In genomic region chr3:4825572-4826236, GRCh38 we compare ENCODE assay signal across 8 cellular contexts.
DNase-seq lines count a peak whose midpoint lies in the region; TF ChIP-seq lines count a peak whose summit lies in the region.

No MANE protein-coding gene starts in this region.

- peaks cover 2% of the 10 kb centered on the region for H3K27me3 Mint-ChIP-seq in IgD-negative memory B cell
- no peaks in the 10 kb centered on the region for H3K27me3 Mint-ChIP-seq in activated T-helper 1 cell treated with anti-CD3 and anti-CD28 coated beads, Interleukin-12 subunit alpha, Interleukin-12 subunit beta, Interleukin-2, Interleukin-4 antibody, amounts not matched to agents 30 ng/mL and 10 ng/mL and 1 ng/mL, durations not matched to agents 14 hours and 24 hours and 36 hours (ENCODE audit: insufficient read depth)

- no peaks in the 10 kb centered on the region for H3K36me3 ChIP-seq in hepatocyte (replicated peaks; ENCODE audit: insufficient read depth, low read depth)
- peaks cover 0 to 66% (median 11%) of the 10 kb centered on the region in 6 donors for H3K36me3 ChIP-seq in spleen

- H3K4me3 ChIP-seq in hepatocyte (no peak overlapping the region), spleen (peak overlapping the region in 1 of 8 donors; percentile 9)

- H3K79me2 ChIP-seq in hepatocyte: no peaks in the 10 kb centered on the region

- no peaks in the 10 kb centered on the region for H4K20me1 ChIP-seq in hepatocyte (ENCODE audit: insufficient read depth, poor library complexity, severe bottlenecking)

- H3K9me3 ChIP-seq in hepatocyte (ENCODE audit: low read depth) (no peaks in the 10 kb centered on the region), spleen (no peaks in the 10 kb centered on the region)

- TF ChIP-seq CTCF in hepatocyte (IDR thresholded peaks at IDR 0.05; ENCODE audit: poor library complexity) (no peak), spleen (IDR thresholded peaks at IDR 0.05 in 8 of 11, conservative IDR thresholded peaks at IDR 0.05 in 3 of 11) (no peak)

- no peaks in the 10 kb centered on the region for H3K9me2 ChIP-seq in hepatocyte (replicated peaks; ENCODE audit: insufficient read depth)

- H3K4me2 ChIP-seq in hepatocyte: peak overlapping the region; percentile 28

- H3K27me3 ChIP-seq in hepatocyte (no peaks in the 10 kb centered on the region), spleen (replicated peaks in 1 of 7) (no peaks in the 10 kb centered on the region)

- H3K27ac ChIP-seq in hepatocyte (peak overlapping the region; percentile 14), spleen (peak overlapping the region in 5 of 8 donors; percentile 17 to 50 (median 34))

- peak overlapping the region in 2 of 3 donors; percentile 19 to 88 for H3K27ac Mint-ChIP-seq in IgD-negative memory B cell
- H3K27ac Mint-ChIP-seq in activated T-helper 1 cell treated with anti-CD3 and anti-CD28 coated beads, Interleukin-12 subunit alpha, Interleukin-12 subunit beta, Interleukin-2, Interleukin-4 antibody, amounts not matched to agents 30 ng/mL and 10 ng/mL and 1 ng/mL, durations not matched to agents 14 hours and 24 hours and 36 hours: peak overlapping the region; percentile 100

- H3K4me1 ChIP-seq in hepatocyte (ENCODE audit: insufficient read depth): peaks cover 15% of the 10 kb centered on the region
- peaks cover 33 to 98% (median 74%) of the 10 kb centered on the region in 6 donors for H3K4me1 ChIP-seq in spleen

- peak overlapping the region in 2 of 4 donors; percentile 67 to 80 for H3K4me3 Mint-ChIP-seq in IgD-negative memory B cell
- peak overlapping the region; percentile 86 for H3K4me3 Mint-ChIP-seq in activated T-helper 1 cell treated with anti-CD3 and anti-CD28 coated beads, Interleukin-12 subunit alpha, Interleukin-12 subunit beta, Interleukin-2, Interleukin-4 antibody, amounts not matched to agents 30 ng/mL and 10 ng/mL and 1 ng/mL, durations not matched to agents 14 hours and 24 hours and 36 hours

- intact Hi-C loops in activated T-helper 1 cell treated with anti-CD3 and anti-CD28 coated beads, Interleukin-12 subunit alpha, Interleukin-12 subunit beta, Interleukin-2, Interleukin-4 antibody, amounts not matched to agents 30 ng/mL and 10 ng/mL and 1 ng/mL, durations not matched to agents 14 hours and 24 hours and 36 hours (cut with micrococcal nuclease): no loop called here
- intact Hi-C loops in spleen (cut with DNase I; ENCODE audit: low total_unique reads): loop anchor here (5.0 kb wide), 1 partner anchor 157 kb away; no protein-coding TSS in a partner anchor

- no peak overlapping the region for H2AFZ ChIP-seq in hepatocyte

- H3K36me3 Mint-ChIP-seq in IgD-negative memory B cell: peaks cover 13% of the 10 kb centered on the region
- peaks cover 70% of the 10 kb centered on the region for H3K36me3 Mint-ChIP-seq in activated T-helper 1 cell treated with anti-CD3 and anti-CD28 coated beads, Interleukin-12 subunit alpha, Interleukin-12 subunit beta, Interleukin-2, Interleukin-4 antibody, amounts not matched to agents 30 ng/mL and 10 ng/mL and 1 ng/mL, durations not matched to agents 14 hours and 24 hours and 36 hours (ENCODE audit: low read depth)

- peaks cover 38 to 57% (median 55%) of the 10 kb centered on the region in 3 donors for H3K4me1 Mint-ChIP-seq in IgD-negative memory B cell
- H3K4me1 Mint-ChIP-seq in activated T-helper 1 cell treated with anti-CD3 and anti-CD28 coated beads, Interleukin-12 subunit alpha, Interleukin-12 subunit beta, Interleukin-2, Interleukin-4 antibody, amounts not matched to agents 30 ng/mL and 10 ng/mL and 1 ng/mL, durations not matched to agents 14 hours and 24 hours and 36 hours (ENCODE audit: low read depth): peaks cover 95% of the 10 kb centered on the region

- no peak for DNase-seq in activated T-helper 1 cell treated with anti-CD3 and anti-CD28 coated beads, Interleukin-12 subunit alpha, Interleukin-12 subunit beta, Interleukin-2, Interleukin-4 antibody, amounts not matched to agents 30 ng/mL and 10 ng/mL and 1 ng/mL, durations not matched to agents 14 hours and 24 hours and 36 hours (ENCODE audit: low spot score)
- DNase-seq in hepatocyte (ENCODE audit: low spot score): no peak
- DNase-seq in spleen: no peak
- no peak for DNase-seq in MV-4-11 (lab: John Stamatoyannopoulos, UW)
- DNase-seq in DMS153 treated with DMSO at 0.1 percent for 48 hours (lab: John Stamatoyannopoulos, UW; ENCODE audit: unreplicated experiment): no peak
- no peak for DNase-seq in AG20443 (ENCODE audit: low spot score)
- no peak for DNase-seq in midbrain (lab: John Stamatoyannopoulos, UW)

- WGBS in hepatocyte (ENCODE audit: low lambda C conversion rate, missing lambda C conversion rate): 38% methylated on average over 11 of the region's 12 CpGs
- 34 to 44% (median 42%) methylated on average over 12 of the region's 12 CpGs for WGBS in spleen, 5 donors

- no peaks in the 10 kb centered on the region for H3K9me3 Mint-ChIP-seq in IgD-negative memory B cell
- H3K9me3 Mint-ChIP-seq in activated T-helper 1 cell treated with anti-CD3 and anti-CD28 coated beads, Interleukin-12 subunit alpha, Interleukin-12 subunit beta, Interleukin-2, Interleukin-4 antibody, amounts not matched to agents 30 ng/mL and 10 ng/mL and 1 ng/mL, durations not matched to agents 14 hours and 24 hours and 36 hours: peaks cover 4% of the 10 kb centered on the region

- no peak for TF ChIP-seq POLR2A in spleen (IDR thresholded peaks at IDR 0.05)
